Comparison of ENCODE assay signal across 1 cellular context in the genomic region with DNA sequence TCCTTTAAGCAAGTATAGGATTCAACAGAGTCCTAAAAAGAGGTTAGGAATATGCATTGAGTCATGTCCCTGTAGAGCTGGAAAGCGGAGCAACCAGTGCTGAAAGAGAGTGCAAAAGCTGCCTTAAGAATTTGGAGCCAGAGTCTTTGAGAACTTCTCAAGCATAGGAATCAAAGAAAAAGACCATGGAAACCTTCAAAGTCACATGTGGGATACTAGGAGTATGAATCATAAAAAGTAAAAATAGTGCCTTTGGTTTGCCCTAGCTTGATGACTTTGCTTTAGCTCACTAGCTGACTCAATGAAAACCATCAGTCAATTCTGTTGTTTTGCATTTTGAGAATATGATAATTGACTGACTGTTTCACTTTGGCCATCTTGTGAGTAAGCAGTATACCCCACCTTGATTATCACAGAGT.
A peak's percentile ranks its signal among the peaks of the same experiment; 100 is the strongest.
TF ChIP-seq lines count a peak whose summit lies in the region.

No MANE protein-coding gene starts in this region.

TF ChIP-seq in IMR-90, 13 proteins besides CTCF, POLR2A, EP300 and RAD21 (continued from another document):
- TF ChIP-seq CEBPB (IDR thresholded peaks at IDR 0.05; ENCODE audit: low read depth, low read length) (no peak), MAZ (IDR thresholded peaks at IDR 0.05; ENCODE audit: borderline replicate concordance, low read depth, low read length) (no peak), SMC3 (IDR thresholded peaks at IDR 0.05; ENCODE audit: low read depth, low read length) (no peak), MXI1 (IDR thresholded peaks at IDR 0.05; ENCODE audit: borderline replicate concordance, low read depth, low read length) (no peak), CHD1 (IDR thresholded peaks at IDR 0.05; ENCODE audit: low read depth, low read length) (no peak), NFE2L2 (IDR thresholded peaks at IDR 0.05; ENCODE audit: low read depth, low read length) (no peak), FOS (IDR thresholded peaks at IDR 0.05; ENCODE audit: low read depth, low read length) (peak; percentile 67; the same call in 1 of the 2 replicates)
